ENCODE assay signal across 9 cellular contexts in genomic region chr17:44004761-44005526, GRCh38. TPM values are rescaled to one million over a fixed set of nuclear protein-coding genes. Genes with fewer than 3 reads are reported as not detected.
DNase-seq lines count a peak whose midpoint lies in the region; ATAC-seq, FAIRE-seq and TF ChIP-seq lines count a peak whose summit lies in the region.
"Had no signal": no experiment of that assay in that cellular context is flagged by ENCODE, and none has a peak within 500 bp of the region (broad histone marks: within the 10 kb centered on the region; RNA-seq: fewer than 3 reads in every experiment).

No MANE protein-coding gene starts in this region.

- H3K9me3 Mint-ChIP-seq in activated CD8-positive, alpha-beta memory T cell treated with anti-CD3 and anti-CD28 coated beads, Interleukin-2, amount 10 ng/mL, durations not matched to agents 7 days and 5 days (ENCODE audit: low read depth), result no peaks in the 10 kb centered on the region
- no peaks in the 10 kb centered on the region for H3K9me3 Mint-ChIP-seq in T-helper 2 cell treated with Interferon-gamma antibody and Interleukin-4, amounts not matched to agents 5 μg/mL and 100 μg/mL, for 36 hours

- no peak for TF ChIP-seq POLR2A in lower leg skin (IDR thresholded peaks at IDR 0.05)

- no peaks in the 10 kb centered on the region for H3K36me3 Mint-ChIP-seq in activated CD8-positive, alpha-beta memory T cell treated with anti-CD3 and anti-CD28 coated beads, Interleukin-2, amount 10 ng/mL, durations not matched to agents 7 days and 5 days
- no peaks in the 10 kb centered on the region for H3K36me3 Mint-ChIP-seq in T-helper 2 cell treated with Interferon-gamma antibody and Interleukin-4, amounts not matched to agents 5 μg/mL and 100 μg/mL, for 36 hours (ENCODE audit: low read depth)

- H3K9me3 ChIP-seq in thymus (ENCODE audit: control insufficient read depth), result no peaks in the 10 kb centered on the region

- CTCF ChIA-PET in activated CD8-positive, alpha-beta memory T cell treated with anti-CD3 and anti-CD28 coated beads, Interleukin-2, amount 10 ng/mL, durations not matched to agents 7 days and 5 days (lab: Charles Lee), result interaction anchor here (0.5 to 3.4 kb wide), 4 partner anchors 11 to 61 kb away, joined by 3 to 14 read pairs (median 4); no protein-coding TSS in a partner anchor

- ATAC-seq in activated CD8-positive, alpha-beta memory T cell treated with anti-CD3 and anti-CD28 coated beads, Interleukin-2, amount 10 ng/mL, durations not matched to agents 7 days and 5 days, result no peak

- H3K4me1 ChIP-seq in thymus (ENCODE audit: control insufficient read depth, insufficient read depth, low read length), result peaks cover 18% of the 10 kb centered on the region

- TF ChIP-seq CTCF in bronchial epithelial cell (IDR thresholded peaks at IDR 0.05; ENCODE audit: insufficient read depth, low read length, severe bottlenecking), result no peak
- TF ChIP-seq CTCF in lower leg skin (IDR thresholded peaks at IDR 0.05), result no peak

- H3K36me3 ChIP-seq in bronchial epithelial cell (ENCODE audit: control insufficient read depth, insufficient read depth, low read length) (peaks cover 18% of the 10 kb centered on the region), thymus (ENCODE audit: control insufficient read depth, insufficient read depth) (no peaks in the 10 kb centered on the region)

- peaks cover 26% of the 10 kb centered on the region for H3K4me1 Mint-ChIP-seq in activated CD8-positive, alpha-beta memory T cell treated with anti-CD3 and anti-CD28 coated beads, Interleukin-2, amount 10 ng/mL, durations not matched to agents 7 days and 5 days
- H3K4me1 Mint-ChIP-seq in T-helper 2 cell treated with Interferon-gamma antibody and Interleukin-4, amounts not matched to agents 5 μg/mL and 100 μg/mL, for 36 hours (ENCODE audit: low read depth), result peaks cover 19% of the 10 kb centered on the region

- H3K27ac ChIP-seq in thymus (ENCODE audit: low read depth), result no peak overlapping the region

- H3K4me3 Mint-ChIP-seq in activated CD8-positive, alpha-beta memory T cell treated with anti-CD3 and anti-CD28 coated beads, Interleukin-2, amount 10 ng/mL, durations not matched to agents 7 days and 5 days, result no peak overlapping the region
- no peak overlapping the region for H3K4me3 Mint-ChIP-seq in T-helper 2 cell treated with Interferon-gamma antibody and Interleukin-4, amounts not matched to agents 5 μg/mL and 100 μg/mL, for 36 hours

- peak; percentile 72 for DNase-seq in activated CD8-positive, alpha-beta memory T cell treated with anti-CD3 and anti-CD28 coated beads for 24 hours
- DNase-seq in activated CD8-positive, alpha-beta memory T cell treated with anti-CD3 and anti-CD28 coated beads, Interleukin-2, amount 10 ng/mL, durations not matched to agents 7 days and 5 days, result no peak
- DNase-seq in bronchial epithelial cell (ENCODE audit: low read depth), result peak; percentile 50
- DNase-seq in lower leg skin (ENCODE audit: low spot score in 2 of 2), result peak in 1 of 2 donors; percentile 87
- DNase-seq in T-helper 2 cell treated with Interferon-gamma antibody and Interleukin-4, amounts not matched to agents 5 μg/mL and 100 μg/mL, for 36 hours (ENCODE audit: low spot score), result no peak
- no peak for DNase-seq in NK-92 (lab: John Stamatoyannopoulos, UW; ENCODE audit: unreplicated experiment)
- DNase-seq in activated gamma-delta T cell treated with Interleukin-2 at 50 U/mL for 16 hours, result no peak

- intact Hi-C loops in lower leg skin (cut with DNase I; ENCODE audit: low total_unique reads), result no loop called here

- peaks cover 22% of the 10 kb centered on the region for H3K27me3 Mint-ChIP-seq in activated CD8-positive, alpha-beta memory T cell treated with anti-CD3 and anti-CD28 coated beads, Interleukin-2, amount 10 ng/mL, durations not matched to agents 7 days and 5 days
- peaks cover 27% of the 10 kb centered on the region for H3K27me3 Mint-ChIP-seq in T-helper 2 cell treated with Interferon-gamma antibody and Interleukin-4, amounts not matched to agents 5 μg/mL and 100 μg/mL, for 36 hours (ENCODE audit: low read depth)

- FAIRE-seq in bronchial epithelial cell (lab: Jason Lieb, UNC), result no peak
- FAIRE-seq: G401.6 had no signal

- H3K27me3 ChIP-seq in bronchial epithelial cell (ENCODE audit: control insufficient read depth, insufficient read depth, low read length) (no peaks in the 10 kb centered on the region), thymus (ENCODE audit: control insufficient read depth, insufficient read depth) (peaks cover 50% of the 10 kb centered on the region)

- WGBS in lower leg skin, 2 donors, result 3 to 8% methylated on average over 13 to 30 of the region's 71 CpGs
- WGBS in thymus, result 4% methylated on average over 71 of the region's 71 CpGs

- H3K27ac Mint-ChIP-seq in activated CD8-positive, alpha-beta memory T cell treated with anti-CD3 and anti-CD28 coated beads, Interleukin-2, amount 10 ng/mL, durations not matched to agents 7 days and 5 days, result no peak overlapping the region
- H3K27ac Mint-ChIP-seq in T-helper 2 cell treated with Interferon-gamma antibody and Interleukin-4, amounts not matched to agents 5 μg/mL and 100 μg/mL, for 36 hours, result no peak overlapping the region

- H3K4me3 ChIP-seq in bronchial epithelial cell (ENCODE audit: low read depth, low read length) (peak overlapping the region; percentile 70), lower leg skin (ENCODE audit: low read depth, poor library complexity, severe bottlenecking) (peak overlapping the region; percentile 15), thymus (ENCODE audit: low read length) (peak overlapping the region; percentile 20)

RNA-seq across cellular contexts. Expression of gene NAGS, which starts 0.5 kb away (rescaled TPM):
- under 1 TPM; 0.33 to 0.76 TPM for total RNA-seq in activated CD8-positive, alpha-beta memory T cell treated with anti-CD3 and anti-CD28 coated beads, Interleukin-2, amount 10 ng/mL, durations not matched to agents 7 days and 5 days
- 17.8 and 25.3 TPM in 2 replicates for total RNA-seq in bronchial epithelial cell
- 1 to 10 TPM; 3.2 to 4.9 (median 3.6) TPM for total RNA-seq in lower leg skin
- 1.6 TPM for polyA plus RNA-seq in thymus

RNA-seq across cellular contexts. Expression of gene TMEM101, which starts 9.8 kb away (rescaled TPM):
- 10 to 100 TPM; 28.9 to 29.3 TPM for total RNA-seq in activated CD8-positive, alpha-beta memory T cell treated with anti-CD3 and anti-CD28 coated beads, Interleukin-2, amount 10 ng/mL, durations not matched to agents 7 days and 5 days
- total RNA-seq in bronchial epithelial cell (64.3 and 85.6 TPM in 2 replicates), lower leg skin (10 to 100 TPM; 28.4 to 48.0 (median 41.2) TPM)
- polyA plus RNA-seq in thymus, result 23.8 TPM

RNA-seq across cellular contexts. Expression of gene PYY, which starts 51.2 kb away (rescaled TPM):
- total RNA-seq in activated CD8-positive, alpha-beta memory T cell treated with anti-CD3 and anti-CD28 coated beads, Interleukin-2, amount 10 ng/mL, durations not matched to agents 7 days and 5 days, result not detected
- total RNA-seq in bronchial epithelial cell, result 0.26 and 0.79 TPM in 2 replicates
- total RNA-seq in lower leg skin, result not detected
- polyA plus RNA-seq in thymus, result 6.8 TPM

Comparison
In these comparisons a context has a peak if more than half of its experiments do, and no peak if none do; other contexts are left out.
1. DNase-seq: peak in activated CD8-positive, alpha-beta memory T cell treated with anti-CD3 and anti-CD28 coated beads for 24 hours (single experiment) and bronchial epithelial cell (single experiment); none in activated CD8-positive, alpha-beta memory T cell treated with anti-CD3 and anti-CD28 coated beads, Interleukin-2, amount 10 ng/mL, durations not matched to agents 7 days and 5 days (single experiment), T-helper 2 cell treated with Interferon-gamma antibody and Interleukin-4, amounts not matched to agents 5 μg/mL and 100 μg/mL, for 36 hours (single experiment), NK-92 (single experiment) and activated gamma-delta T cell treated with Interleukin-2 at 50 U/mL for 16 hours (single experiment).
2. H3K4me3 ChIP-seq: peak in every context shown above with its lines; median percentile 70 in bronchial epithelial cell; 20 in thymus; 15 in lower leg skin.